In genomic region chr3:85576091-85576690, GRCh38 we compare ENCODE assay signal across 9 cellular contexts.
A peak's percentile ranks its signal among the peaks of the same experiment; 100 is the strongest.
DNase-seq lines count a peak whose midpoint lies in the region; ATAC-seq, FAIRE-seq and TF ChIP-seq lines count a peak whose summit lies in the region.
"Had no signal": no experiment of that assay in that cellular context is flagged by ENCODE, and none has a peak within 500 bp of the region (broad histone marks: within the 10 kb centered on the region; RNA-seq: fewer than 3 reads in every experiment).

No MANE protein-coding gene starts in this region.

- POLR2A ChIA-PET in MCF 10A (lab: Yijun Ruan, JAX), result no interaction called here

- peaks cover 20% of the 10 kb centered on the region for H3K27me3 Mint-ChIP-seq in MCF 10A (ENCODE audit: insufficient read depth, unreplicated experiment)

- ATAC-seq in GM21723 (IDR thresholded peaks at IDR 0.05; ENCODE audit: unreplicated experiment), result peak; percentile 89
- peak; percentile 68; the same call in 2 of the 3 replicates for ATAC-seq in SK-N-SH treated with all-trans-retinoic acid at 6 μM for 48 hours

- no peak overlapping the region for H3K4me3 Mint-ChIP-seq in MCF 10A (ENCODE audit: unreplicated experiment)

- no peak overlapping the region for H3K4me2 ChIP-seq in keratinocyte (ENCODE audit: control insufficient read depth, extremely low read depth, insufficient read depth, low read depth, low read length)
- H3K4me2 ChIP-seq: BLaER1 treated with 17β-estradiol and CSF1 and Interleukin-3, amounts not matched to agents 10 nM and 100 nM had no signal

- H3K36me3 ChIP-seq in keratinocyte (ENCODE audit: control insufficient read depth in 2 of 2, extremely low read depth in 1 of 2, insufficient read depth in 2 of 2, low read length in 2 of 2), result no peaks in the 10 kb centered on the region
- H3K36me3 ChIP-seq: BLaER1 treated with 17β-estradiol and CSF1 and Interleukin-3, amounts not matched to agents 10 nM and 100 nM had no signal

- H3K27ac ChIP-seq in keratinocyte (ENCODE audit: control insufficient read depth, insufficient read depth, low read length), result no peak overlapping the region
- H3K27ac ChIP-seq: BLaER1 treated with 17β-estradiol and CSF1 and Interleukin-3, amounts not matched to agents 10 nM and 100 nM had no signal

- H3K4me1 ChIP-seq in keratinocyte (ENCODE audit: control insufficient read depth, extremely low read depth, insufficient read depth, low read length), result no peaks in the 10 kb centered on the region

- no peaks in the 10 kb centered on the region for H3K4me1 Mint-ChIP-seq in MCF 10A (ENCODE audit: insufficient read depth, unreplicated experiment)

- no peak overlapping the region for H3K27ac Mint-ChIP-seq in MCF 10A (ENCODE audit: low read depth, unreplicated experiment)

- dilution Hi-C loops in keratinocyte (cut with MboI; ENCODE audit: extremely low pct_ligation_motif_present, low sequenced_read_pairs), result no loop called here

- H3K27me3 ChIP-seq in keratinocyte (ENCODE audit: control insufficient read depth, extremely low read depth, insufficient read depth, low read length), result no peaks in the 10 kb centered on the region
- H3K27me3 ChIP-seq: BLaER1 treated with 17β-estradiol and CSF1 and Interleukin-3, amounts not matched to agents 10 nM and 100 nM had no signal

- H4K20me1 ChIP-seq in keratinocyte (ENCODE audit: control insufficient read depth, extremely low read depth, insufficient read depth, low read length), result no peaks in the 10 kb centered on the region
- H4K20me1 ChIP-seq: BLaER1 treated with 17β-estradiol and CSF1 and Interleukin-3, amounts not matched to agents 10 nM and 100 nM had no signal

- H3K9ac ChIP-seq in keratinocyte (ENCODE audit: control insufficient read depth, extremely low read depth, insufficient read depth, low read length), result no peak overlapping the region
- H3K9ac ChIP-seq: BLaER1 treated with 17β-estradiol and CSF1 and Interleukin-3, amounts not matched to agents 10 nM and 100 nM had no signal

- CTCF ChIA-PET in MCF 10A (lab: Yijun Ruan, JAX), result interaction anchor here (0.7 to 2.3 kb wide), 6 partner anchors 13 to 1029 kb away, joined by 3 to 8 read pairs (median 4); no protein-coding TSS in a partner anchor

- H3K9me3 ChIP-seq in keratinocyte (ENCODE audit: control insufficient read depth, low read depth, low read length), result no peaks in the 10 kb centered on the region
- H3K9me3 ChIP-seq: BLaER1 treated with 17β-estradiol and CSF1 and Interleukin-3, amounts not matched to agents 10 nM and 100 nM had no signal

- no TSS peak for BruUV-seq in MCF 10A (replicated peaks; lab: Mats Ljungman, UMichigan)

- no peaks in the 10 kb centered on the region for H3K9me3 Mint-ChIP-seq in MCF 10A (ENCODE audit: unreplicated experiment)

- DNase-seq in NCI-H1417 (lab: John Stamatoyannopoulos, UW) (peak; percentile 48 to 89 (median 64)), NCI-H1417 treated with DMSO at 0.1 percent for 48 hours (lab: John Stamatoyannopoulos, UW) (no peak), KG1 (lab: John Stamatoyannopoulos, UW) (peak; percentile 36), MCF 10A (ENCODE audit: unreplicated experiment) (peak; percentile 70), keratinocyte (ENCODE audit: low read depth, low spot score) (peak; percentile 15)
- DNase-seq in stimulated activated CD4-positive, alpha-beta T cell treated with anti-CD3 and anti-CD28 coated beads, Interleukin-1b, Interleukin-23, amount 100 ng/mL, for 4 hours (ENCODE audit: low read depth in 2 of 2), result peak; percentile 1 to 6

- intact Hi-C loops in MCF 10A (cut with micrococcal nuclease), result loop anchor here (1.0 to 10.0 kb wide), 4 partner anchors 214 to 1029 kb away; no protein-coding TSS in a partner anchor

- no peak overlapping the region for H2AFZ ChIP-seq in keratinocyte (ENCODE audit: control insufficient read depth, low read length)

- no peak overlapping the region for H3K4me3 ChIP-seq in keratinocyte (ENCODE audit: control insufficient read depth in 2 of 3, extremely low read depth in 1 of 3, insufficient read depth in 2 of 3, low read depth in 1 of 3, low read length in 3 of 3)
- H3K4me3 ChIP-seq: BLaER1 treated with 17β-estradiol and CSF1 and Interleukin-3, amounts not matched to agents 10 nM and 100 nM had no signal

- H3K36me3 Mint-ChIP-seq in MCF 10A (ENCODE audit: insufficient read depth, unreplicated experiment), result no peaks in the 10 kb centered on the region

- H3K79me2 ChIP-seq in keratinocyte (ENCODE audit: control insufficient read depth, insufficient read depth, low read length), result no peaks in the 10 kb centered on the region

- no peaks in the 10 kb centered on the region for H3K9me1 ChIP-seq in keratinocyte (ENCODE audit: control insufficient read depth, extremely low read depth, insufficient read depth, low read length)

- peak; percentile 43 for FAIRE-seq in keratinocyte (lab: Jason Lieb, UNC)

- TF ChIP-seq CTCF in MCF 10A (IDR thresholded peaks at IDR 0.05; ENCODE audit: unreplicated experiment) (peak; percentile 77), keratinocyte (optimal IDR thresholded peaks at IDR 0.05 in 1 of 3, IDR thresholded peaks at IDR 0.05 in 1 of 3, conservative IDR thresholded peaks at IDR 0.05 in 1 of 3; ENCODE audit: extremely low read depth in 1 of 3, insufficient read depth in 2 of 3, low read length in 3 of 3) (peak; percentile 67 to 78 (median 74))

TF ChIP-seq in SK-N-SH treated with all-trans-retinoic acid at 6 μM for 48 hours, 23 proteins besides CTCF, POLR2A, EP300 and RAD21:
- TF ChIP-seq POU6F1 (CRISPR knock-in tag; IDR thresholded peaks at IDR 0.05; ENCODE audit: borderline replicate concordance, low read depth) (no peak), ARNTL (CRISPR knock-in tag; IDR thresholded peaks at IDR 0.05; ENCODE audit: borderline replicate concordance, low read depth) (no peak), ESRRG (CRISPR knock-in tag; IDR thresholded peaks at IDR 0.05) (no peak), GLIS3 (CRISPR knock-in tag; IDR thresholded peaks at IDR 0.05) (no peak), CSDC2 (CRISPR knock-in tag; IDR thresholded peaks at IDR 0.05) (no peak), ZFP30 (CRISPR knock-in tag; IDR thresholded peaks at IDR 0.05) (no peak), RARB (CRISPR knock-in tag; IDR thresholded peaks at IDR 0.05) (no peak), BACH2 (CRISPR knock-in tag; IDR thresholded peaks at IDR 0.05; ENCODE audit: borderline replicate concordance) (no peak), CSRNP3 (CRISPR knock-in tag; IDR thresholded peaks at IDR 0.05) (no peak), ISL1 (CRISPR knock-in tag; IDR thresholded peaks at IDR 0.05) (no peak), TOX (CRISPR knock-in tag; IDR thresholded peaks at IDR 0.05; ENCODE audit: borderline replicate concordance) (no peak), SNAI2 (CRISPR knock-in tag; IDR thresholded peaks at IDR 0.05) (no peak)
- TF ChIP-seq, protein P1, sequence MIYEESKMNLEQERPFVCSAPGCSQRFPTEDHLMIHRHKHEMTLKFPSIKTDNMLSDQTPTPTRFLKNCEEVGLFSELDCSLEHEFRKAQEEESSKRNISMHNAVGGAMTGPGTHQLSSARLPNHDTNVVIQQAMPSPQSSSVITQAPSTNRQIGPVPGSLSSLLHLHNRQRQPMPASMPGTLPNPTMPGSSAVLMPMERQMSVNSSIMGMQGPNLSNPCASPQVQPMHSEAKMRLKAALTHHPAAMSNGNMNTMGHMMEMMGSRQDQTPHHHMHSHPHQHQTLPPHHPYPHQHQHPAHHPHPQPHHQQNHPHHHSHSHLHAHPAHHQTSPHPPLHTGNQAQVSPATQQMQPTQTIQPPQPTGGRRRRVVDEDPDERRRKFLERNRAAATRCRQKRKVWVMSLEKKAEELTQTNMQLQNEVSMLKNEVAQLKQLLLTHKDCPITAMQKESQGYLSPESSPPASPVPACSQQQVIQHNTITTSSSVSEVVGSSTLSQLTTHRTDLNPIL (CRISPR knock-in tag; IDR thresholded peaks at IDR 0.05; ENCODE audit: low read depth), result no peak
